Comparison of ENCODE assay signal across 39 cellular contexts in the genomic region with DNA sequence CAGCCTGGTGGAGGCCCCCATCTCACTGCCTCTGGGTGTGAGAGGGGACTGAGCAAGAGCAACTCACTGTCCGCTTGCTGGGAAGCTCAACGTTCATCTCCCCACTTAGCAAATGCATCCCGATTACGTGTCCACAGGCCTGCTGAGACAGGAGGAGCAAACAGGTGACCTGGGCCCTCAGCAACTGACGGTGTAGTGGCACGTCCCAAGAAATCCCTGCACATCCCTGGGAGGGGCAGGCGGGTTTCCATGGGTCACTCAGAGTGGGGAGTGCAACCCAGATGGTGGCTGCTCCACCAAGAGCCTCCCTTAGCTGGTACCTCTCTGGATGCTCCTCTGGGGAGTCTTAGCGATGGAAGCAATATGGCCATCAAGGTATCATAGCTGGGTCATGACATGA.
"Had no signal": no experiment of that assay in that cellular context is flagged by ENCODE, and none has a peak within 500 bp of the region (broad histone marks: within the 10 kb centered on the region; RNA-seq: fewer than 3 reads in every experiment).

No MANE protein-coding gene starts in this region.

- ATAC-seq: activated CD8-positive, alpha-beta T cell treated with anti-CD3 and anti-CD28 coated beads for 36 hours; activated naive CD8-positive, alpha-beta T cell treated with anti-CD3 and anti-CD28 coated beads, Interleukin-2, amount 50 U/mL, for 24 hours; activated T-cell treated with anti-CD3 and anti-CD28 coated beads, Interleukin-2, amount 50 U/mL, for 4 hours; activated T-cell treated with anti-CD3 and anti-CD28 coated beads, Interleukin-2, amount 50 U/mL, for 72 hours had no signal

- H3K36me3 Mint-ChIP-seq: activated CD4-positive, alpha-beta memory T cell treated with anti-CD3 and anti-CD28 coated beads for 36 hours; activated naive CD4-positive, alpha-beta T cell treated with anti-CD3 and anti-CD28 coated beads, Interleukin-2, amount 10 ng/mL, durations not matched to agents 7 days and 5 days; activated naive CD8-positive, alpha-beta T cell; activated naive CD8-positive, alpha-beta T cell treated with anti-CD3 and anti-CD28 coated beads, Interleukin-2, amount 10 ng/mL, durations not matched to agents 7 days and 5 days; brain had no signal

- H3K9me3 Mint-ChIP-seq: activated CD4-positive, alpha-beta memory T cell treated with anti-CD3 and anti-CD28 coated beads for 36 hours; activated CD4-positive, alpha-beta T cell treated with anti-CD3 and anti-CD28 coated beads, Interleukin-2, amount 10 ng/mL, durations not matched to agents 24 days and 14 days; activated CD8-positive, alpha-beta T cell treated with anti-CD3 and anti-CD28 coated beads for 36 hours; activated naive CD4-positive, alpha-beta T cell treated with anti-CD3 and anti-CD28 coated beads, Interleukin-2, amount 10 ng/mL, durations not matched to agents 7 days and 5 days; activated naive CD8-positive, alpha-beta T cell treated with anti-CD3 and anti-CD28 coated beads, Interleukin-2, amount 10 ng/mL, durations not matched to agents 7 days and 5 days; activated T-cell treated with anti-CD3 and anti-CD28 coated beads, Interleukin-2, amount 50 U/mL, for 4 hours; activated T-helper 1 cell treated with anti-CD3 and anti-CD28 coated beads, Interleukin-12 subunit alpha, Interleukin-12 subunit beta, Interleukin-2, Interleukin-4 antibody, amounts not matched to agents 30 ng/mL and 10 ng/mL and 1 ng/mL, durations not matched to agents 14 hours and 24 hours and 36 hours; activated T-helper 2 cell treated with anti-CD3 and anti-CD28 coated beads, Interferon-gamma antibody, Interleukin-2, Interleukin-4, amounts not matched to agents 10 μg/mL and 5 μg/mL and 100 μg/mL, durations not matched to agents 14 hours and 24 hours and 36 hours; central memory CD8-positive, alpha-beta T cell; T-helper 1 cell treated with Interleukin-12 subunit alpha and Interleukin-12 subunit beta and Interleukin-4 antibody, amounts not matched to agents 30 μg/mL and 1 μg/mL, for 36 hours; T-helper 2 cell treated with Interferon-gamma antibody and Interleukin-4, amounts not matched to agents 5 μg/mL and 100 μg/mL, for 36 hours had no signal

- FAIRE-seq: bronchial epithelial cell, TTC549 had no signal

- H3K4me3 ChIP-seq: ascending aorta, cardiac muscle cell had no signal

- H3K27me3 Mint-ChIP-seq: activated B cell treated with CpG ODN at 0.5 μM for 24 hours; activated naive CD8-positive, alpha-beta T cell treated with anti-CD3 and anti-CD28 coated beads, Interleukin-2, amount 10 ng/mL, durations not matched to agents 7 days and 5 days had no signal

- H3K4me1 Mint-ChIP-seq: activated B cell treated with CpG ODN at 0.5 μM for 24 hours; activated CD4-positive, alpha-beta T cell treated with anti-CD3 and anti-CD28 coated beads, Interleukin-2, amount 10 ng/mL, durations not matched to agents 24 days and 14 days; activated naive CD4-positive, alpha-beta T cell treated with anti-CD3 and anti-CD28 coated beads, Interleukin-2, amount 10 ng/mL, durations not matched to agents 7 days and 5 days; activated naive CD4-positive, alpha-beta T cell treated with anti-CD3 and anti-CD28 coated beads, Interleukin-2, amount 50 U/mL, for 24 hours; activated naive CD8-positive, alpha-beta T cell treated with anti-CD3 and anti-CD28 coated beads, Interleukin-2, amount 50 U/mL, for 24 hours had no signal

- H3K4me1 ChIP-seq: ascending aorta had no signal

- H3K4me3 Mint-ChIP-seq: activated B cell treated with CpG ODN at 0.5 μM for 24 hours; activated CD4-positive, alpha-beta memory T cell treated with anti-CD3 and anti-CD28 coated beads for 36 hours; activated CD4-positive, alpha-beta T cell treated with anti-CD3 and anti-CD28 coated beads, Interleukin-2, amount 10 ng/mL, durations not matched to agents 24 days and 14 days; activated CD8-positive, alpha-beta T cell treated with anti-CD3 and anti-CD28 coated beads for 36 hours; activated naive CD4-positive, alpha-beta T cell treated with anti-CD3 and anti-CD28 coated beads, Interleukin-2, amount 10 ng/mL, durations not matched to agents 7 days and 5 days; activated naive CD4-positive, alpha-beta T cell treated with anti-CD3 and anti-CD28 coated beads, Interleukin-2, amount 50 U/mL, for 24 hours; activated naive CD8-positive, alpha-beta T cell; activated naive CD8-positive, alpha-beta T cell treated with anti-CD3 and anti-CD28 coated beads, Interleukin-2, amount 10 ng/mL, durations not matched to agents 7 days and 5 days; activated naive CD8-positive, alpha-beta T cell treated with anti-CD3 and anti-CD28 coated beads, Interleukin-2, amount 50 U/mL, for 24 hours; activated T-cell treated with anti-CD3 and anti-CD28 coated beads, Interleukin-2, amount 50 U/mL, for 4 hours; activated T-cell treated with anti-CD3 and anti-CD28 coated beads, Interleukin-2, amount 50 U/mL, for 72 hours; activated T-helper 1 cell treated with anti-CD3 and anti-CD28 coated beads, Interleukin-12 subunit alpha, Interleukin-12 subunit beta, Interleukin-2, Interleukin-4 antibody, amounts not matched to agents 30 ng/mL and 10 ng/mL and 1 ng/mL, durations not matched to agents 14 hours and 24 hours and 36 hours; brain; central memory CD8-positive, alpha-beta T cell; T-helper 1 cell treated with Interleukin-12 subunit alpha and Interleukin-12 subunit beta and Interleukin-4 antibody, amounts not matched to agents 30 μg/mL and 1 μg/mL, for 36 hours; T-helper 2 cell treated with Interferon-gamma antibody and Interleukin-4, amounts not matched to agents 5 μg/mL and 100 μg/mL, for 36 hours had no signal

- H3K9me3 ChIP-seq: ascending aorta had no signal

- H3K27me3 ChIP-seq: ascending aorta, cardiac muscle cell had no signal

- H3K27ac ChIP-seq: ascending aorta, cardiac muscle cell, WERI-Rb-1 had no signal

- H3K36me3 ChIP-seq: ascending aorta, cardiac muscle cell, WERI-Rb-1 had no signal

- DNase-seq: activated B cell treated with CpG ODN at 0.5 μM for 24 hours; activated CD4-positive, alpha-beta memory T cell treated with anti-CD3 and anti-CD28 coated beads for 36 hours; activated CD4-positive, alpha-beta T cell treated with anti-CD3 and anti-CD28 coated beads for 4 hours; activated CD4-positive, alpha-beta T cell treated with anti-CD3 and anti-CD28 coated beads, Interleukin-2, amount 10 ng/mL, durations not matched to agents 24 days and 14 days; activated CD4-positive, alpha-beta T cell treated with anti-CD3 and anti-CD28 coated beads, Interleukin-2, amount 50 U/mL, for 1 hour; activated CD4-positive, alpha-beta T cell treated with anti-CD3 and anti-CD28 coated beads, Interleukin-2, amount 50 U/mL, for 4 hours; activated CD4-positive, CD25-positive, alpha-beta regulatory T cell treated with anti-CD3 and anti-CD28 coated beads, Interleukin-2, amount 50 U/mL, for 72 hours; activated CD8-positive, alpha-beta memory T cell treated with anti-CD3 and anti-CD28 coated beads, Interleukin-2, amount 50 U/mL, for 4 hours; activated CD8-positive, alpha-beta T cell treated with anti-CD3 and anti-CD28 coated beads for 36 hours; activated effector memory CD4-positive, alpha-beta T cell treated with Interleukin-2 at 50 U/mL for 16 hours; activated gamma-delta T cell; activated naive CD4-positive, alpha-beta T cell treated with anti-CD3 and anti-CD28 coated beads, Interleukin-2, amount 10 ng/mL, durations not matched to agents 7 days and 5 days; activated naive CD4-positive, alpha-beta T cell treated with Interleukin-2 at 50 U/mL for 16 hours; activated naive CD8-positive, alpha-beta T cell treated with anti-CD3 and anti-CD28 coated beads, Interleukin-2, amount 10 ng/mL, durations not matched to agents 7 days and 5 days; activated naive CD8-positive, alpha-beta T cell treated with anti-CD3 and anti-CD28 coated beads, Interleukin-2, amount 50 U/mL, for 24 hours; activated T-cell treated with anti-CD3 and anti-CD28 coated beads for 4 hours; activated T-cell treated with anti-CD3 and anti-CD28 coated beads, Interleukin-2, amount 50 U/mL, for 1 hour; activated T-cell treated with anti-CD3 and anti-CD28 coated beads, Interleukin-2, amount 50 U/mL, for 4 hours; activated T-cell treated with anti-CD3 and anti-CD28 coated beads, Interleukin-2, amount 50 U/mL, for 72 hours; amygdala; anterior cingulate cortex; caudate nucleus; cerebellar nuclear complex; T-helper 1 cell; T-helper 2 cell; T-helper 9 cell; WERI-Rb-1 had no signal

- H3K27ac Mint-ChIP-seq: activated B cell treated with CpG ODN at 0.5 μM for 24 hours; activated CD4-positive, alpha-beta memory T cell treated with anti-CD3 and anti-CD28 coated beads for 36 hours; activated CD4-positive, alpha-beta T cell treated with anti-CD3 and anti-CD28 coated beads, Interleukin-2, amount 10 ng/mL, durations not matched to agents 24 days and 14 days; activated CD8-positive, alpha-beta T cell treated with anti-CD3 and anti-CD28 coated beads for 36 hours; activated naive CD4-positive, alpha-beta T cell treated with anti-CD3 and anti-CD28 coated beads, Interleukin-2, amount 10 ng/mL, durations not matched to agents 7 days and 5 days; activated naive CD4-positive, alpha-beta T cell treated with anti-CD3 and anti-CD28 coated beads, Interleukin-2, amount 50 U/mL, for 24 hours; activated naive CD8-positive, alpha-beta T cell; activated naive CD8-positive, alpha-beta T cell treated with anti-CD3 and anti-CD28 coated beads, Interleukin-2, amount 10 ng/mL, durations not matched to agents 7 days and 5 days; activated naive CD8-positive, alpha-beta T cell treated with anti-CD3 and anti-CD28 coated beads, Interleukin-2, amount 50 U/mL, for 24 hours; activated T-cell treated with anti-CD3 and anti-CD28 coated beads, Interleukin-2, amount 50 U/mL, for 72 hours; activated T-helper 1 cell treated with anti-CD3 and anti-CD28 coated beads, Interleukin-12 subunit alpha, Interleukin-12 subunit beta, Interleukin-2, Interleukin-4 antibody, amounts not matched to agents 30 ng/mL and 10 ng/mL and 1 ng/mL, durations not matched to agents 14 hours and 24 hours and 36 hours; activated T-helper 2 cell treated with anti-CD3 and anti-CD28 coated beads, Interferon-gamma antibody, Interleukin-2, Interleukin-4, amounts not matched to agents 10 μg/mL and 5 μg/mL and 100 μg/mL, durations not matched to agents 14 hours and 24 hours and 36 hours; brain; T-helper 1 cell treated with Interleukin-12 subunit alpha and Interleukin-12 subunit beta and Interleukin-4 antibody, amounts not matched to agents 30 μg/mL and 1 μg/mL, for 36 hours; T-helper 2 cell treated with Interferon-gamma antibody and Interleukin-4, amounts not matched to agents 5 μg/mL and 100 μg/mL, for 36 hours had no signal
